8 cellular contexts compared by ENCODE assay signal in genomic region chr3:160565442-160566403, GRCh38. TPM values are rescaled to one million over a fixed set of nuclear protein-coding genes. Genes with fewer than 3 reads are reported as not detected.
DNase-seq lines count a peak whose midpoint lies in the region; ATAC-seq and TF ChIP-seq lines count a peak whose summit lies in the region.

Gene KPNA4, minus strand, starts transcription at chr3:160565571. Its CDS starts 289 bp downstream, at chr3:160565282.

- peaks cover 40% of the 10 kb centered on the region for H3K4me1 ChIP-seq in CD8-positive, alpha-beta T cell (ENCODE audit: insufficient read depth, low read length)
- H3K4me1 ChIP-seq in lung (ENCODE audit: control insufficient read depth in 2 of 2, insufficient read depth in 2 of 2, low read length in 2 of 2) = peaks cover 6 to 13% of the 10 kb centered on the region in 2 donors

- peak within 1 kb of the TSS; percentile 81 for H3K27ac ChIP-seq in CD8-positive, alpha-beta T cell (ENCODE audit: low read depth, low read length)
- peak within 1 kb of the TSS; percentile 96 to 98 for H3K27ac ChIP-seq in lung (ENCODE audit: low read depth in 1 of 2, low read length in 1 of 2)

- H3K4me1 Mint-ChIP-seq in CD8-positive, alpha-beta T cell (ENCODE audit: low read depth) = peaks cover 52% of the 10 kb centered on the region

- H3K36me3 ChIP-seq in CD8-positive, alpha-beta T cell (ENCODE audit: insufficient read depth, low read length) = no peaks in the 10 kb centered on the region
- H3K36me3 ChIP-seq in lung (ENCODE audit: control insufficient read depth in 2 of 2, insufficient read depth in 2 of 2, low read length in 2 of 2) = peaks cover 0 to 2% of the 10 kb centered on the region in 2 donors

- peaks cover 4% of the 10 kb centered on the region for H3K9me3 ChIP-seq in CD8-positive, alpha-beta T cell (ENCODE audit: low read length)
- no peaks in the 10 kb centered on the region for H3K9me3 ChIP-seq in lung (ENCODE audit: control insufficient read depth in 2 of 2, insufficient read depth in 1 of 2, low read length in 1 of 2)

- H3K4me3 Mint-ChIP-seq in CD8-positive, alpha-beta T cell = peak within 1 kb of the TSS; percentile 99

- H3K4me3 ChIP-seq in CD8-positive, alpha-beta T cell (ENCODE audit: low read depth, low read length) = peak within 1 kb of the TSS; percentile 98
- H3K4me3 ChIP-seq in lung = peak within 1 kb of the TSS; percentile 87

- DNase-seq in CD8-positive, alpha-beta T cell = peak; percentile 94 to 97 (median 96)
- DNase-seq in HS-27A (ENCODE audit: low read depth) = peak; percentile 88
- DNase-seq in NK-92 (lab: John Stamatoyannopoulos, UW; ENCODE audit: unreplicated experiment) = peak; percentile 90
- DNase-seq in activated CD8-positive, alpha-beta memory T cell treated with anti-CD3 and anti-CD28 coated beads for 1 hour (ENCODE audit: extremely low read depth in 1 of 2, low read depth in 1 of 2) = peak; percentile 90 to 93
- peak; percentile 96 for DNase-seq in effector CD4-positive, alpha-beta T cell
- DNase-seq in lung (ENCODE audit: low spot score) = peak; percentile 98
- peak; percentile 92 to 96 (median 95) for DNase-seq in stimulated activated CD4-positive, alpha-beta T cell treated with anti-CD3 and anti-CD28 coated beads, TNF-alpha, amount 100 ng/mL, for 4 hours (ENCODE audit: low read depth in 3 of 3)

- TF ChIP-seq CTCF in CD8-positive, alpha-beta T cell (IDR thresholded peaks at IDR 0.05) = no peak
- TF ChIP-seq CTCF in lung (IDR thresholded peaks at IDR 0.05; ENCODE audit: control extremely low read depth, extremely low read depth) = no peak

- POLR2A ChIA-PET in CD8-positive, alpha-beta T cell (lab: Charles Lee) = interaction anchor here (0.9 to 1.9 kb wide), 4 partner anchors 12 to 190 kb away, joined by 3 to 16 read pairs (median 4); partner anchors contain the start of gene TRIM59

- H3K36me3 Mint-ChIP-seq in CD8-positive, alpha-beta T cell = peaks cover 20% of the 10 kb centered on the region

- ATAC-seq in CD8-positive, alpha-beta T cell = peak; percentile 88
- ATAC-seq in GM19467 (IDR thresholded peaks at IDR 0.05; ENCODE audit: unreplicated experiment) = peak; percentile 95
- peak; percentile 94 for ATAC-seq in lung (ENCODE audit: insufficient read depth, low FRiP score)

- peaks cover 4% of the 10 kb centered on the region for H3K9me3 Mint-ChIP-seq in CD8-positive, alpha-beta T cell

- no peaks in the 10 kb centered on the region for H3K27me3 Mint-ChIP-seq in CD8-positive, alpha-beta T cell (ENCODE audit: low read depth)

- whole genome bisulfite sequencing in lung, 2 donors = 0 to 1% methylated on average over 69 to 71 of the region's 71 CpGs

- peak within 1 kb of the TSS; percentile 97 for H3K27ac Mint-ChIP-seq in CD8-positive, alpha-beta T cell

- H3K27me3 ChIP-seq in CD8-positive, alpha-beta T cell (ENCODE audit: insufficient read depth, low read length) = no peaks in the 10 kb centered on the region
- no peaks in the 10 kb centered on the region for H3K27me3 ChIP-seq in lung (ENCODE audit: control insufficient read depth, insufficient read depth)

- intact Hi-C loops in CD8-positive, alpha-beta T cell (cut with DNase I, micrococcal nuclease) = loop anchor here (1.0 to 5.0 kb wide), 9 partner anchors 116 to 1763 kb away; partner anchors contain the start of genes NMD3 (in 2 of the 2), TRIM59 (in 2 of the 2), IFT80 (in 1 of the 2) and MFSD1 (in 1 of the 2)

- CTCF ChIA-PET in CD8-positive, alpha-beta T cell (lab: Charles Lee) = no interaction called here

RNA-seq across cellular contexts. Expression of gene KPNA4, which starts in this region (rescaled TPM):
- total RNA-seq in CD8-positive, alpha-beta T cell = 10 to 100 TPM; 64.4 to 69.2 TPM
- total RNA-seq in lung = 10 to 100 TPM; 32.0 to 35.9 TPM
- 10 to 100 TPM; 12.5 to 15.1 TPM for polyA plus RNA-seq in lung

Comparison
In these comparisons a context has a peak if more than half of its experiments do, and no peak if none do; other contexts are left out.
1. Peak in every context shown above with its lines: DNase-seq, ATAC-seq, H3K4me3 ChIP-seq and H3K27ac ChIP-seq.